ENCODE assay signal across 3 cellular contexts in the genomic region with DNA sequence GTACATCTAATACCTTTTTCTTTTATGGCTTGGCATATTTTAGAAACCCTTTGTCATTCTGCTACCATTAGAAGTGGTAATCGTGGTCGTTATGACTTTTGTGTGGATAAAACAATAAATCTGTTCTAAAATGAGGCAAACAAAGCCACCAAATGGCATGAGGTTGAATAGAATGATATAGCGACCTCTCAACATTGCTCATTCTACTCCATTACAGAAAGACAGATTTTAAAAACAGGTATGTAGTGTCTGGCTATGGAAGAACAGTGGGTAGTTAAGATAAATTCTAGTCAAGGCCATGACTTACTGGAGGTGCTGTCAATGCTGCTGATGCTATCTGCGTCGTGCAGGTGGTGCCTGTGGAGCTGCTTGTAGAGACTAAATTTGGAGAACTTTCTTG.
"Had no signal": no experiment of that assay in that cellular context is flagged by ENCODE, and none has a peak within 500 bp of the region (broad histone marks: within the 10 kb centered on the region; RNA-seq: fewer than 3 reads in every experiment).

No MANE protein-coding gene starts in this region.

- ATAC-seq: GM12878 had no signal

- DNase-seq: GDM1, GF-D8 had no signal

- H3K4me3 ChIP-seq: GM12878 had no signal
